In the genomic region with DNA sequence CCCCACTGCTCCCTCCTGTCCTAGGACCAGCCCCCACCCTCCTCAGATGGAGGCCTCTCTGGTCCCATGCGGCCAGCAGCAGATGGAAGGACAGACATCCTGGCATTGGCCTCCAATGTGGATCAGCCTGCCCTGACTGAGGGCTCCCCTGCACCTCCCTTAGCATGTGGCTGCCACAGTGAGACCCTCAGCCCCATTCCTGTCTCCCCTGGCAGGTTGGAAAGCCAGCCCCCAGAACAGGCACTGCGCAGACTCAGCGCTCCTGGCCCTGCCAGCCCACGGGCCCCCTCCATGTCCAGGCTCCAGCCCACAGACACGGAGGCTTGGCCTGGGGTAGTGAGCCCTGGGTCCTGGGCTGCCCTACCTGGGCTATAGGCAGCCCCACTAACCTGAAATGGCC, we compare ENCODE assay signal across 34 cellular contexts. TPM values are rescaled to one million over a fixed set of nuclear protein-coding genes. Genes with fewer than 3 reads are reported as not detected.
"Had no signal": no experiment of that assay in that cellular context is flagged by ENCODE, and none has a peak within 500 bp of the region (broad histone marks: within the 10 kb centered on the region; RNA-seq: fewer than 3 reads in every experiment).

No MANE protein-coding gene starts in this region.

- H3K36me3 ChIP-seq: brain microvascular endothelial cell, esophagus muscularis mucosa, gastrocnemius medialis, WERI-Rb-1 had no signal

- H3K27me3 ChIP-seq: brain microvascular endothelial cell, esophagus muscularis mucosa, foreskin keratinocyte, gastrocnemius medialis had no signal

- H3K4me3 ChIP-seq: esophagus muscularis mucosa, gastrocnemius medialis had no signal

- ATAC-seq: activated CD4-positive, CD25-positive, alpha-beta regulatory T cell treated with anti-CD3 and anti-CD28 coated beads, Interleukin-2, amount 50 U/mL, for 24 hours; activated CD8-positive, alpha-beta T cell treated with anti-CD3 and anti-CD28 coated beads for 36 hours; activated T-cell treated with anti-CD3 and anti-CD28 coated beads, Interleukin-2, amount 50 U/mL, for 4 hours; activated T-helper 17 cell treated with anti-CD3 and anti-CD28 coated beads, Interleukin-2, amount 50 U/mL, for 72 hours; effector memory CD8-positive, alpha-beta T cell; foreskin keratinocyte; T-helper 17 cell had no signal

- FAIRE-seq: astrocyte, bronchial epithelial cell, colon had no signal

- H3K9me3 ChIP-seq: gastrocnemius medialis had no signal

- H3K27ac ChIP-seq: brain microvascular endothelial cell, esophagus muscularis mucosa, foreskin keratinocyte, gastrocnemius medialis, WERI-Rb-1 had no signal

- H3K4me1 ChIP-seq: foreskin keratinocyte, gastrocnemius medialis had no signal

- DNase-seq: activated B cell treated with CpG ODN at 0.5 μM for 24 hours; activated CD4-positive, alpha-beta T cell treated with anti-CD3 and anti-CD28 coated beads for 48 hours; activated CD4-positive, alpha-beta T cell treated with anti-CD3 and anti-CD28 coated beads, Interleukin-2, amount 50 U/mL, for 1 hour; activated CD4-positive, alpha-beta T cell treated with anti-CD3 and anti-CD28 coated beads, Interleukin-2, amount 50 U/mL, for 48 hours; activated CD8-positive, alpha-beta memory T cell treated with anti-CD3 and anti-CD28 coated beads for 24 hours; activated CD8-positive, alpha-beta T cell treated with anti-CD3 and anti-CD28 coated beads for 36 hours; activated effector memory CD4-positive, alpha-beta T cell treated with Interleukin-2 at 50 U/mL for 16 hours; activated gamma-delta T cell treated with Interleukin-2 at 50 U/mL for 16 hours; activated naive CD4-positive, alpha-beta T cell treated with anti-CD3 and anti-CD28 coated beads, Interleukin-2, amount 50 U/mL, for 16 hours; activated naive CD4-positive, alpha-beta T cell treated with Interleukin-2 at 50 U/mL for 16 hours; activated T-cell treated with anti-CD3 and anti-CD28 coated beads, Interleukin-2, amount 50 U/mL, for 4 hours; amniotic stem cell; anterior cingulate cortex; brain microvascular endothelial cell; caudate nucleus; cortex of kidney; dermis blood vessel endothelial cell; effector CD4-positive, alpha-beta T cell; effector memory CD8-positive, alpha-beta T cell; erythroblast; foreskin keratinocyte; glutamatergic neuron; T-helper 1 cell; T-helper 17 cell; T1000 had no signal

RNA-seq across cellular contexts. Expression of gene DIO3, which starts 47.2 kb away (rescaled TPM):
- total RNA-seq: activated B cell treated with CpG ODN at 0.5 μM for 24 hours; activated CD8-positive, alpha-beta T cell treated with anti-CD3 and anti-CD28 coated beads for 36 hours; activated T-cell treated with anti-CD3 and anti-CD28 coated beads, Interleukin-2, amount 50 U/mL, for 4 hours; activated T-helper 17 cell treated with anti-CD3 and anti-CD28 coated beads, Interleukin-2, amount 50 U/mL, for 72 hours; bronchial epithelial cell; chondrocyte; dermis blood vessel endothelial cell; foreskin keratinocyte; T-helper 17 cell had no signal
- polyA plus RNA-seq: foreskin keratinocyte had no signal
